Comparison of ENCODE assay signal across 10 cellular contexts in the genomic region with DNA sequence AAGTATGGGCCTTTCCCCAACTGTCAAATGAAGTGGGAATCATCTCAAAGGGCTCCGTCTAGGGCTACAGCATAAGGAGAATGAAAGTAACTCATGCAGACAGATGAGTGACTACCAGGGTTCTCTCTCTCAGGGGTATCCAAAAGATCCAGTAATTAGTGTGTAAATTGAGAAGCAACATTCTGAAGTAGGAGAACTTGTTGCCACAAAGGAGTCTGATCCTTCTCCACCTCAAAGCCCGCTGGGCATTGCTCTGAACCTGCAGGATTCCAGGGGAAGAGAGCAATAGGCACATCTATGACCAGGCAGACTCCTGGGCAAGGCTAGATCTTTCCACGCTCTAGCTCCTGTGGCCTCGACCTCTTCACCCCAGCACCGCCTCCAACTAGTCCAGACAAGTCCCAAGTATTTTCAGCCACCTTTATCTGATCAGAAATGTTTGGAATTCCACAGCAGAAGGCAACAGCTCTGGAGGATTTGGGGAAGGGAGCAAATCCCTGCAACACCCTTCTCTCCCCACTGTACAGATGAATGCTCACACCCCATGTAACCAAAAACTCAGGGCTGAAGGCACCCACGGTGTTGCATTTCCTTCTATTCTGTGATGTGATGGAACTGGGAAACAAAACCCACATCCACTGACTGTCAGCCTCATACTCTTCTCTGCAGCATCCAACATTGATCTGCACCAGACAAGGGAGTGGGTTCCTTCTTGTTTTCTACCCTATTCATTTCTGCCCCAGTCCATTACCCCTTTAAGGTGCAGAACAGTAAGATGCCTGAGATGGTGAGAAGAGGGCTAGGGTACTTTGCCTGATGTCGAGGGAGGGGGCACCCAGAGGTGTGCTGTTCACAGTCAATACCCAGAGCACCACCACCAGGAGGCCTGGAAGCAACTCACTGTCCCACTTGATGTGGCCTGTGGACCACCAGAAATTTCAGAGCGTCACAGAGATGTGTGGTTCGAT. TPM values are rescaled to one million over a fixed set of nuclear protein-coding genes. Genes with fewer than 3 reads are reported as not detected.
A peak's percentile ranks its signal among the peaks of the same experiment; 100 is the strongest.
DNase-seq lines count a peak whose midpoint lies in the region; ATAC-seq and TF ChIP-seq lines count a peak whose summit lies in the region.
"Had no signal": no experiment of that assay in that cellular context is flagged by ENCODE, and none has a peak within 500 bp of the region (broad histone marks: within the 10 kb centered on the region; RNA-seq: fewer than 3 reads in every experiment).

No MANE protein-coding gene starts in this region.

- TF ChIP-seq POLR2A in uterus (IDR thresholded peaks at IDR 0.05), result no peak

- H3K27ac Mint-ChIP-seq in CD4-positive, CD25-positive, alpha-beta regulatory T cell, result peak overlapping the region; percentile 92 to 100 (median 94)
- H3K27ac Mint-ChIP-seq in chondrocyte (ENCODE audit: unreplicated experiment), result peak overlapping the region; percentile 59
- H3K27ac Mint-ChIP-seq in natural killer cell, result peak overlapping the region; percentile 89 to 100

- intact Hi-C loops in natural killer cell (cut with micrococcal nuclease) (no loop called here), uterus (cut with DNase I; ENCODE audit: low total_unique reads) (no loop called here)

- H3K9me3 Mint-ChIP-seq in CD4-positive, CD25-positive, alpha-beta regulatory T cell, result no peaks in the 10 kb centered on the region
- no peaks in the 10 kb centered on the region for H3K9me3 Mint-ChIP-seq in chondrocyte (ENCODE audit: low read depth)
- H3K9me3 Mint-ChIP-seq in natural killer cell, result no peaks in the 10 kb centered on the region

- no peaks in the 10 kb centered on the region for H3K9me3 ChIP-seq in CD4-positive, CD25-positive, alpha-beta regulatory T cell (ENCODE audit: control insufficient read depth in 2 of 2, low read length in 2 of 2)
- H3K9me3 ChIP-seq in MM.1S (replicated peaks; ENCODE audit: insufficient read depth, low read length) (no peaks in the 10 kb centered on the region), uterus (no peaks in the 10 kb centered on the region)
- H3K9me3 ChIP-seq: transverse colon had no signal

- no peaks in the 10 kb centered on the region for H3K27me3 ChIP-seq in CD4-positive, CD25-positive, alpha-beta regulatory T cell (ENCODE audit: control insufficient read depth, insufficient read depth, low read length)
- no peaks in the 10 kb centered on the region for H3K27me3 ChIP-seq in MM.1S (replicated peaks; ENCODE audit: insufficient read depth, low read length)
- no peaks in the 10 kb centered on the region for H3K27me3 ChIP-seq in uterus
- H3K27me3 ChIP-seq: transverse colon had no signal

- peak overlapping the region; percentile 31 to 100 (median 56) for H3K4me3 Mint-ChIP-seq in CD4-positive, CD25-positive, alpha-beta regulatory T cell
- no peak overlapping the region for H3K4me3 Mint-ChIP-seq in chondrocyte (ENCODE audit: unreplicated experiment)
- H3K4me3 Mint-ChIP-seq in natural killer cell, result peak overlapping the region; percentile 95

- peaks cover 51% of the 10 kb centered on the region for H3F3A ChIP-seq in MM.1S (ENCODE audit: insufficient read depth, low read length)

- ATAC-seq in CD4-positive, CD25-positive, alpha-beta regulatory T cell (ENCODE audit: low read depth in 2 of 2), result no peak
- ATAC-seq in natural killer cell (no peak), HG02588 (IDR thresholded peaks at IDR 0.05; ENCODE audit: unreplicated experiment) (no peak)

- no peaks in the 10 kb centered on the region for H3K27me3 Mint-ChIP-seq in CD4-positive, CD25-positive, alpha-beta regulatory T cell
- H3K27me3 Mint-ChIP-seq in chondrocyte (ENCODE audit: low read depth) (no peaks in the 10 kb centered on the region), natural killer cell (ENCODE audit: low read depth in 2 of 2) (no peaks in the 10 kb centered on the region)

- H3K9ac ChIP-seq in MM.1S (ENCODE audit: low read length), result no peak overlapping the region

- H3K79me2 ChIP-seq in MM.1S (ENCODE audit: low read length), result peaks cover 100% of the 10 kb centered on the region

- H3K4me2 ChIP-seq in MM.1S (ENCODE audit: low read depth, low read length), result peak overlapping the region; percentile 27; the same call in 1 of the 2 replicates

- TF ChIP-seq CTCF in MM.1S (IDR thresholded peaks at IDR 0.05; ENCODE audit: low read length) (no peak), chondrocyte (IDR thresholded peaks at IDR 0.05) (no peak), natural killer cell (IDR thresholded peaks at IDR 0.05) (no peak), uterus (IDR thresholded peaks at IDR 0.05) (no peak)

- peak overlapping the region; percentile 89 for H3K27ac ChIP-seq in CD4-positive, CD25-positive, alpha-beta regulatory T cell (ENCODE audit: insufficient read depth, low read length, poor library complexity, severe bottlenecking)
- peak overlapping the region; percentile 49; the same call in 1 of the 2 replicates for H3K27ac ChIP-seq in MM.1S (ENCODE audit: low read length)
- H3K27ac ChIP-seq in uterus, result no peak overlapping the region
- H3K27ac ChIP-seq: transverse colon had no signal

- peaks cover 84% of the 10 kb centered on the region for H3K4me1 ChIP-seq in CD4-positive, CD25-positive, alpha-beta regulatory T cell (ENCODE audit: control insufficient read depth, insufficient read depth, low read length, poor library complexity, severe bottlenecking)
- H3K4me1 ChIP-seq in MM.1S (ENCODE audit: low read length) (peaks cover 91% of the 10 kb centered on the region), uterus (peaks cover 0 to 4% of the 10 kb centered on the region in 2 donors)

- H2AFZ ChIP-seq in MM.1S (ENCODE audit: low read length), result no peak overlapping the region

- no peaks in the 10 kb centered on the region for H3K9me2 ChIP-seq in MM.1S (replicated peaks; ENCODE audit: insufficient read depth, low read length)

- DNase-seq in CD4-positive, CD25-positive, alpha-beta regulatory T cell, result no peak
- DNase-seq in MM.1S, result no peak
- DNase-seq in chondrocyte (ENCODE audit: low spot score), result no peak
- no peak for DNase-seq in natural killer cell
- no peak for DNase-seq in hippocampal formation (lab: John Stamatoyannopoulos, UW)
- DNase-seq in uterus, result no peak
- no peak for DNase-seq in NCI-H2196 treated with DMSO at 0.1 percent for 48 hours (lab: John Stamatoyannopoulos, UW; ENCODE audit: unreplicated experiment)
- DNase-seq: transverse colon had no signal

- peaks cover 21% of the 10 kb centered on the region for H3K36me3 ChIP-seq in CD4-positive, CD25-positive, alpha-beta regulatory T cell (ENCODE audit: control insufficient read depth, insufficient read depth, low read length)
- H3K36me3 ChIP-seq in MM.1S (replicated peaks; ENCODE audit: insufficient read depth, low read length), result peaks cover 8% of the 10 kb centered on the region; the same call in 1 of the 2 replicates
- no peaks in the 10 kb centered on the region for H3K36me3 ChIP-seq in uterus
- H3K36me3 ChIP-seq: transverse colon had no signal

- peaks cover 39% of the 10 kb centered on the region for H3K36me3 Mint-ChIP-seq in CD4-positive, CD25-positive, alpha-beta regulatory T cell
- H3K36me3 Mint-ChIP-seq in chondrocyte (ENCODE audit: low read depth), result peaks cover 33% of the 10 kb centered on the region
- H3K36me3 Mint-ChIP-seq in natural killer cell, result peaks cover 13% of the 10 kb centered on the region

- no peaks in the 10 kb centered on the region for H4K20me1 ChIP-seq in MM.1S (ENCODE audit: insufficient read depth, low read length)

- H3K4me1 Mint-ChIP-seq in CD4-positive, CD25-positive, alpha-beta regulatory T cell, result peaks cover 20 to 99% (median 85%) of the 10 kb centered on the region in 4 donors
- H3K4me1 Mint-ChIP-seq in chondrocyte (ENCODE audit: low read depth), result peaks cover 62% of the 10 kb centered on the region
- H3K4me1 Mint-ChIP-seq in natural killer cell, result peaks cover 97 to 99% of the 10 kb centered on the region in 2 donors

- H3K4me3 ChIP-seq in CD4-positive, CD25-positive, alpha-beta regulatory T cell (ENCODE audit: low read depth, low read length), result peak overlapping the region; percentile 28
- no peak overlapping the region for H3K4me3 ChIP-seq in MM.1S (ENCODE audit: low read length)
- H3K4me3 ChIP-seq in uterus, result no peak overlapping the region
- H3K4me3 ChIP-seq: transverse colon had no signal

RNA-seq across cellular contexts. Expression of gene COX4I2, which starts 41.0 kb away (rescaled TPM):
- not detected for total RNA-seq in CD4-positive, CD25-positive, alpha-beta regulatory T cell
- not detected for polyA plus RNA-seq in CD4-positive, CD25-positive, alpha-beta regulatory T cell
- total RNA-seq in chondrocyte, result not detected in 3 replicates
- total RNA-seq in natural killer cell, result not detected
- total RNA-seq in uterus, result 1 to 10 TPM in 2 of 4 donors, not detected in 2; 5.1 to 8.4 TPM
- total RNA-seq: myocyte, transverse colon had no signal

RNA-seq across cellular contexts. Expression of gene BCL2L1, which starts 44.0 kb away (rescaled TPM):
- 38.1 TPM for total RNA-seq in CD4-positive, CD25-positive, alpha-beta regulatory T cell
- 10 to 100 TPM; 15.5 to 19.6 (median 17.3) TPM for polyA plus RNA-seq in CD4-positive, CD25-positive, alpha-beta regulatory T cell
- total RNA-seq in chondrocyte (55.9 to 96.1 TPM (median 90.7 TPM) in 3 replicates), natural killer cell (10 to 100 TPM; 67.4 to 92.6 (median 78.6) TPM), uterus (100 to 1,000 TPM in 1 of 4 donors, 10 to 100 TPM in 3; 35.0 to 113 (median 57.4) TPM)

Comparison
In these comparisons a context has a peak if more than half of its experiments do, and no peak if none do; other contexts are left out.
1. H3K27ac ChIP-seq: peak in CD4-positive, CD25-positive, alpha-beta regulatory T cell (single experiment) and MM.1S (single experiment); none in uterus (0 of 2).
2. Peak in every context shown above with its lines, with median percentiles within 50 percentile points of each other: H3K27ac Mint-ChIP-seq.